In the genomic region with DNA sequence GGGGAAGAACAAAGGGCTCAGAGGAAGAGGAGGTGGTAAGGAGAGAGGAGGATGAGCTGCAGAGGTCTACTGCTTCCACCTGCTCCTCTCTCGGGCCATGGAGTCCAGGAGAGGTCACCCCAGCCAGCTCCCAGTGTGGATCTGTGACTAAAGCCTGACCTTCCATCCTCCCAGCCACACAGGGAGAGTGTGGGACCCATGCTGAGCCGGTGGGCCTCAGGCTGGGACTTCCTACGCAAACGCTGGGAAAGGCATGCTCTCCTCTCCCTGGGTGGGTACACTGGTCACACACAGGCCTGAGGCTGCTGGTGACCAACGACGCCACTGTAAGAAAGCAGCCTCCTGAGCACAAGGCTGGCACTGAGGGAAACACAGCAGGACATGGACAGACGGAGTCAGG, we compare ENCODE assay signal across 1 cellular context.
TF ChIP-seq lines count a peak whose summit lies in the region.

No MANE protein-coding gene starts in this region.

TF ChIP-seq in IMR-90, 13 proteins besides CTCF, POLR2A, EP300 and RAD21 (continued from another document):
- TF ChIP-seq RFX5 (IDR thresholded peaks at IDR 0.05; ENCODE audit: low read depth, low read length) (no peak), MXI1 (IDR thresholded peaks at IDR 0.05; ENCODE audit: borderline replicate concordance, low read depth, low read length) (no peak), SMC3 (IDR thresholded peaks at IDR 0.05; ENCODE audit: low read depth, low read length) (no peak), RCOR1 (IDR thresholded peaks at IDR 0.05; ENCODE audit: insufficient replicate concordance, low read length) (no peak), CEBPB (IDR thresholded peaks at IDR 0.05; ENCODE audit: low read depth, low read length) (no peak)
